ENCODE assay signal across 8 cellular contexts in the genomic region with DNA sequence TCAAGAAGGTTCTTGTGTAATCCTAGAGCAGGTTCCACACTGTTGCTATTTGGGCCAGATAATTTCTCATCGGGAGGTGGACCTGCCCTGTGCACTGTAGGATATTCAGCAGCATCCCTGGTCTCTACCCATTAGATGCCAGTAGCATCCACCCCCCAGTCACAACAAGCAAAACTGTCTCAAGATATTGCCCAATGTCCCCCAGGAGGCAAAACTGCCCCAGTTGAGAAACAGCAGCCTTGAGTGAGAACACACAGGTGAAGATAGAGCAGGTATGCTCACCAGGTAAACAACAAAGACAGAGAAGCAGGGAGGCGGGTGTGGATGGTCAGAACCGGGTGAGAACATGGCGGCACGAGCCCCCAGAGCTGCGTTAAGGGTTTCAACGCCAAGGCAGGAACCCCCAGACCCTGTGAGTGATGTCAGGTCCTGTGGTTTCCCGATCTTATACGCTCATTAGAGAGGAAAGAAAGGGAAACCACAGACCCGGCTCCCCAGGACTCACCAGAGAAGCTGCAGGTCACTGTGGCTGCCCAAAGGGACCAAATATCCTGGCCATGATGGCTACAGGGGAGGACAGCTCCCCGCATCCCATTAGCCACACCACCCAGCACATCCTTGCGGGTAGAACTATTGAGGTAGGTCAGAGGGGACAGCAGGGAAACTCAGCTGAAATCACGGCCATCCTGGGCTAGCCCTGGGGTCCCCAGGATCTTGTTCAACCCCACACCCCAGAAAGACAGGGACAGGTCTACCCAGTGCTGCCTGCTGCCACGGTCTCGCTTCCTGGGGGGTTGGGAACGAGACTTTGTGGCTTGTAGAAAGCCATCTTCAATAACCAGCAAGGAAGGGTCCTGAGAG. TPM values are rescaled to one million over a fixed set of nuclear protein-coding genes. Genes with fewer than 3 reads are reported as not detected.
DNase-seq lines count a peak whose midpoint lies in the region; TF ChIP-seq lines count a peak whose summit lies in the region.

No MANE protein-coding gene starts in this region.

- peak overlapping the region; percentile 87 for H2AK5ac ChIP-seq in mesenchymal stem cell (ENCODE audit: low read length, severe bottlenecking)

- 95% methylated on average over 15 of the region's 16 CpGs for WGBS in mesenchymal stem cell

- H4K91ac ChIP-seq in mesenchymal stem cell (ENCODE audit: low read length) = peak overlapping the region; percentile 48

- peak overlapping the region; percentile 76 for H3K9ac ChIP-seq in mesenchymal stem cell (ENCODE audit: low read length)

- peak overlapping the region; percentile 58 for H4K8ac ChIP-seq in mesenchymal stem cell (ENCODE audit: low read length)

- peaks cover 5% of the 10 kb centered on the region; the same call in 1 of the 2 replicates for H3K27me3 Mint-ChIP-seq in HFFc6 (ENCODE audit: insufficient read depth)

- peaks cover 7 to 20% of the 10 kb centered on the region in 2 experiments for H3K36me3 ChIP-seq in mesenchymal stem cell (ENCODE audit: control insufficient read depth in 1 of 2, insufficient read depth in 2 of 2, low read depth in 1 of 2, low read length in 2 of 2)

- H3K4me3 Mint-ChIP-seq in HFFc6 = peak overlapping the region; percentile 82; the same call in 1 of the 2 replicates

- no peak overlapping the region for H3K23ac ChIP-seq in mesenchymal stem cell (ENCODE audit: low read length in 2 of 2)

- peak overlapping the region; percentile 34 to 95 for H2BK12ac ChIP-seq in mesenchymal stem cell (ENCODE audit: low read length in 2 of 2)

- peaks cover 82% of the 10 kb centered on the region for H3K4me1 Mint-ChIP-seq in HFFc6 (ENCODE audit: low read depth)

- H3K9me3 ChIP-seq in mesenchymal stem cell (ENCODE audit: control insufficient read depth, low read length) = no peaks in the 10 kb centered on the region

- no peak overlapping the region for H2BK5ac ChIP-seq in mesenchymal stem cell (ENCODE audit: low read depth, low read length, poor library complexity, severe bottlenecking)

- peak overlapping the region; percentile 79 for H3K27ac ChIP-seq in mesenchymal stem cell (ENCODE audit: low read length, poor library complexity, severe bottlenecking)

- H3K4me2 ChIP-seq in mesenchymal stem cell (ENCODE audit: low read length, poor library complexity, severe bottlenecking) = no peak overlapping the region

- DNase-seq in HFFc6 (no peak), RPMI7951 (ENCODE audit: low read depth) (peak; percentile 42), mesenchymal stem cell (no peak), KG1 (lab: John Stamatoyannopoulos, UW) (no peak), NCI-H2029 treated with DMSO at 0.1 percent for 48 hours (lab: John Stamatoyannopoulos, UW) (no peak), NCI-H1694 (lab: John Stamatoyannopoulos, UW) (no peak)
- no peak for DNase-seq in effector CD4-positive, alpha-beta T cell

- TF ChIP-seq CTCF in HFFc6 (IDR thresholded peaks at IDR 0.05) = no peak

- peak overlapping the region; percentile 13 to 71 for H3K18ac ChIP-seq in mesenchymal stem cell (ENCODE audit: low read depth in 1 of 2, low read length in 2 of 2)

- peaks cover 56% of the 10 kb centered on the region for H3K4me1 ChIP-seq in mesenchymal stem cell (ENCODE audit: control insufficient read depth, insufficient read depth, low read depth, low read length)

- no peaks in the 10 kb centered on the region for H3K9me3 Mint-ChIP-seq in HFFc6

- H2BK120ac ChIP-seq in mesenchymal stem cell (ENCODE audit: low read depth, low read length) = no peak overlapping the region

- no peaks in the 10 kb centered on the region for H3K27me3 ChIP-seq in mesenchymal stem cell (ENCODE audit: control insufficient read depth in 1 of 2, insufficient read depth in 1 of 2, low read length in 2 of 2)

- H2BK15ac ChIP-seq in mesenchymal stem cell (ENCODE audit: low read depth, poor library complexity, severe bottlenecking) = no peak overlapping the region

- peak overlapping the region; percentile 75 to 77 for H3K4ac ChIP-seq in mesenchymal stem cell (ENCODE audit: low read depth in 1 of 2, low read length in 2 of 2)

- H3K4me3 ChIP-seq in GM08714 (ENCODE audit: low read length) (peak overlapping the region; percentile 23; the same call in 1 of the 2 replicates), mesenchymal stem cell (ENCODE audit: insufficient read depth in 1 of 2, low read depth in 1 of 2, low read length in 2 of 2) (peak overlapping the region in 1 of 2 experiments; percentile 65)

- H3K27ac Mint-ChIP-seq in HFFc6 = peak overlapping the region; percentile 99

- peaks cover 30% of the 10 kb centered on the region for H3K79me1 ChIP-seq in mesenchymal stem cell (replicated peaks; ENCODE audit: low read length, poor library complexity, severe bottlenecking)

- H2AFZ ChIP-seq in mesenchymal stem cell (ENCODE audit: low read depth, low read length) = no peak overlapping the region

- H3K14ac ChIP-seq in mesenchymal stem cell (ENCODE audit: low read length in 2 of 2) = peak overlapping the region in 1 of 2 experiments; percentile 73

- H3K36me3 Mint-ChIP-seq in HFFc6 (ENCODE audit: low read depth) = peaks cover 9% of the 10 kb centered on the region; the same call in 1 of the 2 replicates

RNA-seq across cellular contexts. Expression of a gene that starts 21.2 kb away (rescaled TPM):
- 10 to 100 TPM; 18.1 to 27.8 (median 25.9) TPM for total RNA-seq in HFFc6 (2021; fragmentation: NEBNext Ultra II Directional; extraction: Animal tissue kit (Norgen Biotek cat#: 25700))
- 12.9 and 16.5 TPM in 2 replicates for total RNA-seq in RPMI7951 (2014; rRNA removed; shearing (Covaris generic))
- polyA plus RNA-seq in mesenchymal stem cell (2013, experiment 1 of 2) = 26.3 TPM
- 26.1 TPM for polyA plus RNA-seq in mesenchymal stem cell (2013, experiment 2 of 2)

RNA-seq across cellular contexts. Expression of a gene that starts 28.9 kb away (rescaled TPM):
- not detected for total RNA-seq in HFFc6 (2021; fragmentation: NEBNext Ultra II Directional; extraction: Animal tissue kit (Norgen Biotek cat#: 25700))
- total RNA-seq in RPMI7951 (2014; rRNA removed; shearing (Covaris generic)) = not detected in 2 replicates
- not detected for polyA plus RNA-seq in mesenchymal stem cell (2013, experiment 1 of 2)
- not detected for polyA plus RNA-seq in mesenchymal stem cell (2013, experiment 2 of 2)
